1 cellular context compared by ENCODE assay signal in the genomic region with DNA sequence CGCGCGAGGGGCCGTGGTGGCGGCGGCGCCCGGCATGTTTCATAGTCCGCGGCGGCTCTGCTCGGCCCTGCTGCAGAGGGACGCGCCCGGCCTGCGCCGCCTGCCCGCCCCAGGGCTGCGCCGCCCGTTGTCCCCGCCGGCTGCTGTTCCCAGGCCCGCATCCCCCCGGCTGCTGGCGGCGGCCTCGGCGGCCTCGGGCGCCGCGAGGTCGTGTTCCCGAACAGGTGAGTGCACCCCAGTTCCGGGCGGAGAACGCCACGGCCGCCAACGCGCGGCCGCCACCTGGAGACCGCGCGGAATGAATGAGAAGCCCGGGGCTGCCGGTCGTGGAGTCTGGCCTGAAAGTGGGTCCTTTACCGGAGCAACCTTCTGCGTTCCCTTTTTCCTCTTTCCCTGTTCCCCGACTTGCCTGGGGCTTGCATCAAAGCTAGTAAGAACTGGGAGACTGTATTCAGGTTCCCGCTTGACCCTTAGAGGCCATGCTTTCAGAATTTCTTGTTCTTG.
A peak's percentile ranks its signal among the peaks of the same experiment; 100 is the strongest.
TF ChIP-seq lines count a peak whose summit lies in the region.

No MANE protein-coding gene starts in this region.

TF ChIP-seq in GM12878, 131 proteins besides CTCF, POLR2A, EP300 and RAD21 (continued from another document):
- TF ChIP-seq REST (IDR thresholded peaks at IDR 0.05; ENCODE audit: low read depth, low read length) (no peak), LARP7 (IDR thresholded peaks at IDR 0.05) (peak; percentile 99), POU2F2 (IDR thresholded peaks at IDR 0.05; ENCODE audit: borderline replicate concordance, low read depth, low read length) (no peak), ASH2L (IDR thresholded peaks at IDR 0.05; ENCODE audit: borderline replicate concordance, low read depth) (peak; percentile 75; the same call in 1 of the 2 replicates), ATF7 (IDR thresholded peaks at IDR 0.05; ENCODE audit: low read depth) (no peak), STAT1 (conservative IDR thresholded peaks at IDR 0.05) (no peak), NR2F1 (conservative IDR thresholded peaks at IDR 0.05) (peak; percentile 83), KLF5 (IDR thresholded peaks at IDR 0.05; ENCODE audit: partially characterized antibody) (no peak), TBL1XR1 (IDR thresholded peaks at IDR 0.05; ENCODE audit: low read depth, low read length) (no peak), RFX5 (IDR thresholded peaks at IDR 0.05; ENCODE audit: low read depth, low read length) (no peak), PKNOX1 (IDR thresholded peaks at IDR 0.05) (no peak), SMC3 (IDR thresholded peaks at IDR 0.05; ENCODE audit: borderline replicate concordance, low read length) (no peak), USF1 (IDR thresholded peaks at IDR 0.05; ENCODE audit: borderline replicate concordance, extremely low read length, insufficient read depth, low read depth, low read length) (no peak), RUNX3 (IDR thresholded peaks at IDR 0.05; ENCODE audit: low read length) (no peak), ZNF622 (IDR thresholded peaks at IDR 0.05) (no peak), TCF3 (IDR thresholded peaks at IDR 0.05; ENCODE audit: borderline replicate concordance, insufficient read depth, low read depth, low read length) (no peak), HDAC2 (IDR thresholded peaks at IDR 0.05) (no peak), IKZF1 (conservative IDR thresholded peaks at IDR 0.05) (peak; percentile 64), HDAC6 (IDR thresholded peaks at IDR 0.05; ENCODE audit: unreplicated experiment) (peak; percentile 87), MLLT1 (IDR thresholded peaks at IDR 0.05) (no peak), CBX5 (IDR thresholded peaks at IDR 0.05; ENCODE audit: low read depth) (peak; percentile 14), ATF3 (IDR thresholded peaks at IDR 0.05; ENCODE audit: borderline replicate concordance, extremely low read depth, low read depth, low read length) (no peak), GATAD2B (conservative IDR thresholded peaks at IDR 0.05; ENCODE audit: low read depth) (peak; percentile 98)
TF ChIP-seq in GM12878: peak in this region for 17.
